Comparison of ENCODE assay signal across 9 cellular contexts in the genomic region with DNA sequence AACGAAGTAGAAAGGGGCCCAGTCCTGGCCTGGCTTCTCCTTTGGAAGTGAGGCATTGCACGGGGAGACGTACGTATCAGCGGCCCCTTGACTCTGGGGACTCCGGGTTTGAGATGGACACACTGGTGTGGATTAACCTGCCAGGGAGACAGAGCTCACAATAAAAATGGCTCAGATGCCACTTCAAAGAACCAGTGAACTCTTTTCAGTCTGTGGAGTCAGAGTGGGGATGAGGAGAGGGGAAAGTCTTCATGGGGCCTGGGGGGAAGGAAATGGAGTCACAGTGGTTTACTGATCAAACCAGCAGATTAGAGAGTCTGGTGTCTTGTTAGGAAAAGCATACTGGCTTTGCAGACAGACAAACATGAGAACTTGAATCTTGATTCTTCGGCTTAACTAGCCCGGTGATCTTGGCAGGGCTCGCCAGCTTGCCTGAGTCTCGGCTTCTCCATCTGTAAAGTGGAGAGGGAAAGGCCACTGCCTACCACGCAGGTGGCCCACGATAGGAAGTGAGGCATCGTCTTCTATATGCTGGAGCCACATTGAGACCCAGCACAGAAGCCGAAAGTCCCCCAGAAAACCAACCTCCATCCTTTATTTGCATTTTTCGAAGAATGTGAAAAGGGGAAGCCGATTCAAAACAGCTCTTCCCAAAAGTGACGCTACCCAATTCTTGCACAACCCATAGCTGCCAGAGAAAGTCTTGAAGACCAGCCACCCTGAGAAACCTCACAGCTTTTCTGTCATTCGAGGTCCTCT. TPM values are rescaled to one million over a fixed set of nuclear protein-coding genes. Genes with fewer than 3 reads are reported as not detected.
DNase-seq lines count a peak whose midpoint lies in the region; ATAC-seq and TF ChIP-seq lines count a peak whose summit lies in the region.
"Had no signal": no experiment of that assay in that cellular context is flagged by ENCODE, and none has a peak within 500 bp of the region (broad histone marks: within the 10 kb centered on the region; RNA-seq: fewer than 3 reads in every experiment).

FFAR1 (plus strand) TSS at position 732 of the 759 bp plus-strand sequence. CDS start 3,650 bp downstream, outside the sequence.

- no peak for TF ChIP-seq CTCF in endodermal cell (conservative IDR thresholded peaks at IDR 0.05)

- no peak within 1 kb of the TSS for H3K27ac Mint-ChIP-seq in endodermal cell

- H3K27me3 Mint-ChIP-seq in endodermal cell (ENCODE audit: insufficient read depth): peaks cover 7% of the 10 kb centered on the region

- H3K36me3 Mint-ChIP-seq in endodermal cell (ENCODE audit: low read depth): no peaks in the 10 kb centered on the region

- no peak within 1 kb of the TSS for H3K9ac ChIP-seq in endodermal cell (ENCODE audit: extremely low read depth, low read length, poor library complexity, severe bottlenecking)

- H3K4me3 Mint-ChIP-seq in endodermal cell: no peak within 1 kb of the TSS

- no peaks in the 10 kb centered on the region for H3K36me3 ChIP-seq in endodermal cell (ENCODE audit: control insufficient read depth, insufficient read depth, low read length)

- WGBS in endodermal cell (ENCODE audit: insufficient coverage in 1 of 2, insufficient read length in 1 of 2), 2 experiments: 94 to 98% methylated on average over 4 to 18 of the region's 18 CpGs

- no peak within 1 kb of the TSS for H3K4me3 ChIP-seq in endodermal cell (ENCODE audit: low read length)

- no peaks in the 10 kb centered on the region for H3K4me1 ChIP-seq in endodermal cell (ENCODE audit: control insufficient read depth, insufficient read depth, low read length)

- ATAC-seq in GM18873 (IDR thresholded peaks at IDR 0.05; ENCODE audit: low FRiP score, unreplicated experiment): peak; percentile 62
- peak; percentile 51 for ATAC-seq in HG02852 (IDR thresholded peaks at IDR 0.05; ENCODE audit: unreplicated experiment)

- H3K27ac ChIP-seq in endodermal cell (ENCODE audit: low read depth, low read length): no peak within 1 kb of the TSS

- no peaks in the 10 kb centered on the region for H3K27me3 ChIP-seq in endodermal cell (ENCODE audit: control insufficient read depth, insufficient read depth, low read length, poor library complexity, severe bottlenecking)

- peak; percentile 78 for DNase-seq in SKM-1 treated with dmso at 0.1 percent for 144 hours (lab: John Stamatoyannopoulos, UW; ENCODE audit: unreplicated experiment)
- peak; percentile 13 for DNase-seq in endodermal cell
- DNase-seq in stimulated activated CD8-positive, alpha-beta memory T cell treated with anti-CD3 and anti-CD28 coated beads, Interleukin-7, amount 100 ng/mL, for 4 hours (ENCODE audit: low read depth in 2 of 2): peak; percentile 17 to 23
- DNase-seq in iPS-NIHi11 (ENCODE audit: low spot score): no peak
- DNase-seq in NCI-H2081 (lab: John Stamatoyannopoulos, UW): no peak
- no peak for DNase-seq in NCI-H1694 treated with DMSO at 0.1 percent for 48 hours (lab: John Stamatoyannopoulos, UW)

- no peaks in the 10 kb centered on the region for H3K9me3 Mint-ChIP-seq in endodermal cell

- peaks cover 7% of the 10 kb centered on the region for H3K4me1 Mint-ChIP-seq in endodermal cell

- H3K9me3 ChIP-seq in endodermal cell (ENCODE audit: control insufficient read depth, low read length): no peaks in the 10 kb centered on the region

RNA-seq across cellular contexts. Expression of gene FFAR1, which starts in this region (rescaled TPM):
- total RNA-seq in endodermal cell: not detected
- not detected for polyA plus RNA-seq in endodermal cell (2013, experiment 1 of 2)
- polyA plus RNA-seq in endodermal cell (2013, experiment 2 of 2): not detected
- total RNA-seq: endothelial cell of umbilical vein had no signal
- polyA plus RNA-seq: endothelial cell of umbilical vein had no signal

Comparison
In these comparisons a context has a peak if more than half of its experiments do, and no peak if none do; other contexts are left out.
1. Peak in DNase-seq in endodermal cell; RNA of the gene not detected or under 1 TPM.
2. DNase-seq: peak in SKM-1 treated with dmso at 0.1 percent for 144 hours (single experiment) and stimulated activated CD8-positive, alpha-beta memory T cell treated with anti-CD3 and anti-CD28 coated beads, Interleukin-7, amount 100 ng/mL, for 4 hours (2 of 2); none in iPS-NIHi11 (single experiment), NCI-H2081 (0 of 2) and NCI-H1694 treated with DMSO at 0.1 percent for 48 hours (single experiment).